19 cellular contexts compared by ENCODE assay signal in genomic region chr18:71529708-71530303, GRCh38.
DNase-seq lines count a peak whose midpoint lies in the region; ATAC-seq lines count a peak whose summit lies in the region.
"Had no signal": no experiment of that assay in that cellular context is flagged by ENCODE, and none has a peak within 500 bp of the region (broad histone marks: within the 10 kb centered on the region; RNA-seq: fewer than 3 reads in every experiment).

No MANE protein-coding gene starts in this region.

- H3K27ac Mint-ChIP-seq in natural killer cell treated with Interleukin-12 subunit alpha and Interleukin-12 subunit beta and Interleukin-15 and Interleukin-18, amount 100 ng/mL, for 72 hours: no peak overlapping the region
- H3K27ac Mint-ChIP-seq: activated naive CD4-positive, alpha-beta T cell treated with anti-CD3 and anti-CD28 coated beads, Interleukin-2, amount 10 ng/mL, durations not matched to agents 7 days and 5 days; CD14-positive monocyte had no signal

- H3K4me1 Mint-ChIP-seq in natural killer cell treated with Interleukin-12 subunit alpha and Interleukin-12 subunit beta and Interleukin-15 and Interleukin-18, amount 100 ng/mL, for 72 hours (ENCODE audit: low read depth in 2 of 2): no peaks in the 10 kb centered on the region
- H3K4me1 Mint-ChIP-seq: activated naive CD4-positive, alpha-beta T cell treated with anti-CD3 and anti-CD28 coated beads, Interleukin-2, amount 10 ng/mL, durations not matched to agents 7 days and 5 days; CD14-positive monocyte had no signal

- H3K27me3 Mint-ChIP-seq in natural killer cell treated with Interleukin-12 subunit alpha and Interleukin-12 subunit beta and Interleukin-15 and Interleukin-18, amount 100 ng/mL, for 72 hours: no peaks in the 10 kb centered on the region
- H3K27me3 Mint-ChIP-seq: activated naive CD4-positive, alpha-beta T cell treated with anti-CD3 and anti-CD28 coated beads, Interleukin-2, amount 10 ng/mL, durations not matched to agents 7 days and 5 days had no signal

- no peaks in the 10 kb centered on the region for H3K36me3 Mint-ChIP-seq in natural killer cell treated with Interleukin-12 subunit alpha and Interleukin-12 subunit beta and Interleukin-15 and Interleukin-18, amount 100 ng/mL, for 72 hours
- H3K36me3 Mint-ChIP-seq: activated naive CD4-positive, alpha-beta T cell treated with anti-CD3 and anti-CD28 coated beads, Interleukin-2, amount 10 ng/mL, durations not matched to agents 7 days and 5 days; CD14-positive monocyte had no signal

- peaks cover 23% of the 10 kb centered on the region for H3K9me3 Mint-ChIP-seq in natural killer cell treated with Interleukin-12 subunit alpha and Interleukin-12 subunit beta and Interleukin-15 and Interleukin-18, amount 100 ng/mL, for 72 hours
- H3K9me3 Mint-ChIP-seq: activated naive CD4-positive, alpha-beta T cell treated with anti-CD3 and anti-CD28 coated beads, Interleukin-2, amount 10 ng/mL, durations not matched to agents 7 days and 5 days had no signal

- peak; percentile 6 for DNase-seq in DMS79 (lab: John Stamatoyannopoulos, UW)
- DNase-seq in DMS79 treated with DMSO at 0.1 percent for 48 hours (lab: John Stamatoyannopoulos, UW): no peak
- peak; percentile 11 for DNase-seq in RPMI7951 (ENCODE audit: low read depth)
- DNase-seq in dermis blood vessel endothelial cell: peak; percentile 44
- peak; percentile 56 for DNase-seq in non-pigmented ciliary epithelial cell (ENCODE audit: low read depth)
- no peak for DNase-seq in HCEC 1CT
- no peak for DNase-seq in natural killer cell treated with Interleukin-12 subunit alpha and Interleukin-12 subunit beta and Interleukin-15 and Interleukin-18, amount 100 ng/mL, for 72 hours (ENCODE audit: low spot score)
- DNase-seq: activated naive CD4-positive, alpha-beta T cell treated with anti-CD3 and anti-CD28 coated beads, Interleukin-2, amount 10 ng/mL, durations not matched to agents 7 days and 5 days; DND-41; H7; left ventricle myocardium inferior; NCI-H1417 treated with DMSO at 0.1 percent for 48 hours; right cardiac atrium; stimulated activated naive CD8-positive, alpha-beta T cell treated with anti-CD3 and anti-CD28 coated beads, Interleukin-15, Interleukin-2, amounts not matched to agents 100 U/mL and 50 U/mL, for 24 hours; SW 1271; trophoblast cell had no signal

- no peak for ATAC-seq in natural killer cell treated with Interleukin-12 subunit alpha and Interleukin-12 subunit beta and Interleukin-15 and Interleukin-18, amount 100 ng/mL, for 72 hours
- no peak for ATAC-seq in GM19328 (IDR thresholded peaks at IDR 0.05; ENCODE audit: unreplicated experiment)
- ATAC-seq: A549; right cardiac atrium; stimulated activated naive CD8-positive, alpha-beta T cell treated with anti-CD3 and anti-CD28 coated beads, Interleukin-15, Interleukin-2, amounts not matched to agents 100 U/mL and 50 U/mL, for 24 hours had no signal

- H3K4me3 Mint-ChIP-seq in natural killer cell treated with Interleukin-12 subunit alpha and Interleukin-12 subunit beta and Interleukin-15 and Interleukin-18, amount 100 ng/mL, for 72 hours: no peak overlapping the region
- H3K4me3 Mint-ChIP-seq: activated naive CD4-positive, alpha-beta T cell treated with anti-CD3 and anti-CD28 coated beads, Interleukin-2, amount 10 ng/mL, durations not matched to agents 7 days and 5 days; CD14-positive monocyte had no signal

Comparison
In these comparisons a context has a peak if more than half of its experiments do, and no peak if none do; other contexts are left out.
1. DNase-seq: peak in DMS79 (single experiment), RPMI7951 (single experiment), dermis blood vessel endothelial cell (single experiment) and non-pigmented ciliary epithelial cell (single experiment); none in DMS79 treated with DMSO at 0.1 percent for 48 hours (single experiment), HCEC 1CT (single experiment) and natural killer cell treated with Interleukin-12 subunit alpha and Interleukin-12 subunit beta and Interleukin-15 and Interleukin-18, amount 100 ng/mL, for 72 hours (single experiment).